In genomic region chr9:113523421-113524141, GRCh38 we compare ENCODE assay signal across 8 cellular contexts.
DNase-seq lines count a peak whose midpoint lies in the region; ATAC-seq and TF ChIP-seq lines count a peak whose summit lies in the region.

No MANE protein-coding gene starts in this region.

- no peaks in the 10 kb centered on the region for H3K9me3 ChIP-seq in neuronal stem cell (replicated peaks in 1 of 2; ENCODE audit: control insufficient read depth in 2 of 2, insufficient read depth in 1 of 2, low read depth in 1 of 2, low read length in 2 of 2)

- H2BK15ac ChIP-seq in neuronal stem cell (ENCODE audit: low read length) = no peak overlapping the region

- H3K9me3 Mint-ChIP-seq in activated naive CD8-positive, alpha-beta T cell (ENCODE audit: low read depth) = no peaks in the 10 kb centered on the region
- H3K9me3 Mint-ChIP-seq in stimulated activated naive B cell treated with anti-CD40 and anti-IgM and Interleukin-4, amounts not matched to agents 10 μg/mL and 1 μg/mL and 100 μg/mL, for 72 hours = no peaks in the 10 kb centered on the region

- H3K4me3 ChIP-seq in neuronal stem cell (ENCODE audit: low read length in 2 of 2) = no peak overlapping the region

- no peak overlapping the region for H3K27ac ChIP-seq in neuronal stem cell (replicated peaks; ENCODE audit: low read length)

- no peak overlapping the region for H3K9ac ChIP-seq in neuronal stem cell (ENCODE audit: low read depth, low read length, poor library complexity)

- no peak overlapping the region for H3K18ac ChIP-seq in neuronal stem cell (ENCODE audit: low read length)

- no peaks in the 10 kb centered on the region for H3K27me3 Mint-ChIP-seq in activated naive CD8-positive, alpha-beta T cell
- H3K27me3 Mint-ChIP-seq in stimulated activated naive B cell treated with anti-CD40 and anti-IgM and Interleukin-4, amounts not matched to agents 10 μg/mL and 1 μg/mL and 100 μg/mL, for 72 hours = no peaks in the 10 kb centered on the region

- no peak overlapping the region for H3K23ac ChIP-seq in neuronal stem cell (ENCODE audit: low read depth, low read length, poor library complexity)

- peak; percentile 80 for DNase-seq in GM13976 (ENCODE audit: low spot score)
- DNase-seq in mucosa of gallbladder (ENCODE audit: low spot score) = peak; percentile 32
- peak; percentile 77 for DNase-seq in stimulated activated naive B cell treated with anti-CD40 and anti-IgM and Interleukin-4, amounts not matched to agents 10 μg/mL and 1 μg/mL and 100 μg/mL, for 72 hours
- no peak for DNase-seq in NCI-H510A treated with DMSO at 0.1 percent for 48 hours (lab: John Stamatoyannopoulos, UW)
- DNase-seq in neuronal stem cell (ENCODE audit: low spot score) = no peak

- no peak overlapping the region for H3K14ac ChIP-seq in neuronal stem cell (ENCODE audit: low read length)

- peaks cover 0 to 9% of the 10 kb centered on the region in 2 donors for H3K36me3 ChIP-seq in neuronal stem cell (replicated peaks in 1 of 2; ENCODE audit: control insufficient read depth in 2 of 2, insufficient read depth in 2 of 2, low read length in 2 of 2)

- H3K4me2 ChIP-seq in neuronal stem cell (ENCODE audit: insufficient read depth, low read length, poor library complexity, severe bottlenecking) = no peak overlapping the region

- H3K4ac ChIP-seq in neuronal stem cell (ENCODE audit: low read length) = no peak overlapping the region

- peak overlapping the region; percentile 88 for H3K27ac Mint-ChIP-seq in activated naive CD8-positive, alpha-beta T cell
- H3K27ac Mint-ChIP-seq in stimulated activated naive B cell treated with anti-CD40 and anti-IgM and Interleukin-4, amounts not matched to agents 10 μg/mL and 1 μg/mL and 100 μg/mL, for 72 hours = peak overlapping the region; percentile 77

- TF ChIP-seq CTCF in GM13976 (IDR thresholded peaks at IDR 0.05; ENCODE audit: borderline replicate concordance, control extremely low read depth, extremely low read depth, insufficient read depth, missing control alignments) = no peak

- 0 out of 2 replicates have a peak, but pooled peaks have one; percentile 41 for TF ChIP-seq POLR2A in Raji (IDR thresholded peaks at IDR 0.05; ENCODE audit: insufficient read depth, low read depth, low read length)

- H2BK12ac ChIP-seq in neuronal stem cell (ENCODE audit: low read length) = no peak overlapping the region

- no peak overlapping the region for H2AFZ ChIP-seq in neuronal stem cell (ENCODE audit: low read length)

- H3K4me1 Mint-ChIP-seq in activated naive CD8-positive, alpha-beta T cell (ENCODE audit: low read depth) = peaks cover 90% of the 10 kb centered on the region
- H3K4me1 Mint-ChIP-seq in stimulated activated naive B cell treated with anti-CD40 and anti-IgM and Interleukin-4, amounts not matched to agents 10 μg/mL and 1 μg/mL and 100 μg/mL, for 72 hours = peaks cover 52 to 73% of the 10 kb centered on the region in 2 donors

- WGBS in neuronal stem cell (ENCODE audit: extremely low coverage in 2 of 2, insufficient read length in 2 of 2, insufficient replicate concordance in 1 of 2), 2 donors = no CpG with 5 or more reads among the region's 19 CpGs

- peaks cover 10% of the 10 kb centered on the region for H3K36me3 Mint-ChIP-seq in activated naive CD8-positive, alpha-beta T cell
- H3K36me3 Mint-ChIP-seq in stimulated activated naive B cell treated with anti-CD40 and anti-IgM and Interleukin-4, amounts not matched to agents 10 μg/mL and 1 μg/mL and 100 μg/mL, for 72 hours = peaks cover 0 to 4% of the 10 kb centered on the region in 2 donors

- in situ Hi-C loops in GM13976 (cut with MboI; ENCODE audit: low sequenced_read_pairs, unreplicated experiment) = no loop called here

- no peak overlapping the region for H2BK120ac ChIP-seq in neuronal stem cell (ENCODE audit: low read depth, low read length)

- H4K8ac ChIP-seq in neuronal stem cell (ENCODE audit: low read depth, low read length) = no peak overlapping the region

- peaks cover 4 to 9% of the 10 kb centered on the region in 2 donors for H3K4me1 ChIP-seq in neuronal stem cell (ENCODE audit: control insufficient read depth in 2 of 2, insufficient read depth in 1 of 2, low read depth in 1 of 2, low read length in 2 of 2)

- H3K4me3 Mint-ChIP-seq in activated naive CD8-positive, alpha-beta T cell = peak overlapping the region; percentile 77
- peak overlapping the region; percentile 67 to 78 for H3K4me3 Mint-ChIP-seq in stimulated activated naive B cell treated with anti-CD40 and anti-IgM and Interleukin-4, amounts not matched to agents 10 μg/mL and 1 μg/mL and 100 μg/mL, for 72 hours

- no peaks in the 10 kb centered on the region for H3K79me1 ChIP-seq in neuronal stem cell (ENCODE audit: low read depth, low read length)

- H3K27me3 ChIP-seq in neuronal stem cell (ENCODE audit: control insufficient read depth in 3 of 3, insufficient read depth in 3 of 3, low read depth in 1 of 3, low read length in 3 of 3) = no peaks in the 10 kb centered on the region

- no peak overlapping the region for H2BK5ac ChIP-seq in neuronal stem cell (ENCODE audit: low read length)

- no peak overlapping the region for H4K91ac ChIP-seq in neuronal stem cell (ENCODE audit: low read depth, low read length, poor library complexity)

- peak; percentile 89 for ATAC-seq in HG02798 (IDR thresholded peaks at IDR 0.05; ENCODE audit: poor library complexity, unreplicated experiment)
- ATAC-seq in stimulated activated naive B cell treated with anti-CD40 and anti-IgM and Interleukin-4, amounts not matched to agents 10 μg/mL and 1 μg/mL and 100 μg/mL, for 72 hours (replicated peaks) = peak; percentile 91

- no peak overlapping the region for H2AK5ac ChIP-seq in neuronal stem cell (ENCODE audit: low read depth, low read length)

Comparison
In these comparisons a context has a peak if more than half of its experiments do, and no peak if none do; other contexts are left out.
1. DNase-seq: peak in GM13976 (single experiment), mucosa of gallbladder (single experiment) and stimulated activated naive B cell treated with anti-CD40 and anti-IgM and Interleukin-4, amounts not matched to agents 10 μg/mL and 1 μg/mL and 100 μg/mL, for 72 hours (single experiment); none in NCI-H510A treated with DMSO at 0.1 percent for 48 hours (single experiment) and neuronal stem cell (single experiment).